Comparison of ENCODE assay signal across 9 cellular contexts in the genomic region with DNA sequence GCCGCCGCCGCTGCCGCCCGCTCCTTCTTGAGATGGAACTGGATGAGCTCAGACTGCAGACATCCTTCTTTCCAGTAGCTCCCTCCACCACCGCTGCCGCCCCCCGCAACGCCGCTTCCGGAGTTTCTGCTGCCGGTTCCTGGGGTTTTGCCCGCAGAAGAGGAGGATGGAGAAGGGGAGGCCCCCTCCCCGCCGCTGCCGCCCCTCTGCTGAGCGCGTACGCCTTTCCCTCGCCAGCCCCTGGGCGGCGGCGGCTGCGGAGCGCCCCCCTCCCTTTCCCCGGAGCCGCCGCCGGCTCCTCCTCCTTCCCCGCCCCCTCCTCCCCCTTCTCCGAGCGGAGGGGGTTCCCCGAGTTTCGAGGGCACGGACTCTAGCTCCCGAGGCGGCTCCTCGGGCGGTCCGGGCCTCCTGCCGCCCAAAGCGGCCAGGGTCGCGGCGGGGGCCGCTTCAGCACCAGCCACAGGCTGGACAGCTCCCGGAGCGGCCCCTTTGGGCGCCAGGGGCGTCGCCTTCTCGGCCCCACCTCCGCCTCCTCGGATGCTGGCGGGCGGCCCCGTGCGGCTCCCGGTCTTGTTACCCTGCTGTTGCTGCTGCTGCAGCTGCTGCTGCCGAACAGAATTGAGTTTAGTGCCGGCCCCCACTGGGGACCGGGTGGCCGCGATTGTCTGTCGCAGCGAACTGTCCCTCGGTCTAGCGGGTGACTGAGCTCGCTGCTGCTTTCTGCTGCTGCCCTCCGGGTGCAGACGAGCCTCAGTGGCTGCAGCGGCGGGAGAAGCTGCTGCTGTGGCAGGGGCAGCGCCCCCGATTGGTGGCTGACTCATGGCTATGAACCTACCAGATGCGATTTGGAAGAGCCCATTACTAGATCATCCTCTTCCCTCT. TPM values are rescaled to one million over a fixed set of nuclear protein-coding genes. Genes with fewer than 3 reads are reported as not detected.
DNase-seq lines count a peak whose midpoint lies in the region; ATAC-seq and TF ChIP-seq lines count a peak whose summit lies in the region.
"Had no signal": no experiment of that assay in that cellular context is flagged by ENCODE, and none has a peak within 500 bp of the region (broad histone marks: within the 10 kb centered on the region; RNA-seq: fewer than 3 reads in every experiment).

No MANE protein-coding gene starts in this region.

- CTCF ChIA-PET in RWPE1 (lab: Yijun Ruan, JAX), result interaction anchor here (0.5 to 1.9 kb wide), 10 partner anchors 18 to 791 kb away, joined by 3 to 5 read pairs (median 3); partner anchors contain the start of gene RNF146

- POLR2A ChIA-PET in RWPE1 (lab: Yijun Ruan, JAX; ENCODE audit: low non-redundant PET), result no interaction called here

- no peaks in the 10 kb centered on the region for H3K36me3 Mint-ChIP-seq in osteocyte (ENCODE audit: unreplicated experiment)

- WGBS in tibial nerve, 2 donors, result 1 to 2% methylated on average over 27 to 37 of the region's 76 CpGs

- H3K4me3 Mint-ChIP-seq in osteocyte (ENCODE audit: unreplicated experiment), result peak overlapping the region; percentile 74

- TF ChIP-seq CTCF in RWPE1 (conservative IDR thresholded peaks at IDR 0.05; ENCODE audit: low read depth) (no peak), osteocyte (IDR thresholded peaks at IDR 0.05) (no peak), tibial nerve (IDR thresholded peaks at IDR 0.05) (peak in 1 of 5 experiments; percentile 5)

- DNase-seq in DMS153 treated with DMSO at 0.1 percent for 48 hours (lab: John Stamatoyannopoulos, UW; ENCODE audit: unreplicated experiment), result peak; percentile 89
- DNase-seq in HuH-7.5 (ENCODE audit: low spot score), result peak; percentile 67
- peak; percentile 46 for DNase-seq in RWPE1 (ENCODE audit: low spot score)
- DNase-seq in activated naive CD4-positive, alpha-beta T cell treated with Interleukin-2 at 50 U/mL for 16 hours, result peak; percentile 79
- DNase-seq in glomerular visceral epithelial cell (ENCODE audit: extremely low spot score), result peak; percentile 82
- DNase-seq in osteocyte (ENCODE audit: extremely low spot score, unreplicated experiment), result peak; percentile 87
- DNase-seq in tibial nerve (ENCODE audit: low spot score in 2 of 2), result peak in 1 of 2 donors; percentile 33

- H3K4me1 Mint-ChIP-seq in osteocyte (ENCODE audit: unreplicated experiment), result peaks cover 23% of the 10 kb centered on the region

- TF ChIP-seq POLR2A in tibial nerve (IDR thresholded peaks at IDR 0.05), result no peak

- H3K27ac ChIP-seq in RWPE1 (no peak overlapping the region), tibial nerve (peak overlapping the region in 3 of 4 donors; percentile 38 to 80 (median 51))

- H3K9me3 Mint-ChIP-seq in osteocyte (ENCODE audit: unreplicated experiment), result no peaks in the 10 kb centered on the region

- peak in 1 of 2 donors; percentile 18 for TF ChIP-seq EP300 in tibial nerve (IDR thresholded peaks at IDR 0.05)

- peaks cover 50% of the 10 kb centered on the region for H3K27me3 Mint-ChIP-seq in osteocyte (ENCODE audit: unreplicated experiment)

- no peaks in the 10 kb centered on the region for H3K9me3 ChIP-seq in tibial nerve

- H3K27ac Mint-ChIP-seq in osteocyte (ENCODE audit: unreplicated experiment), result no peak overlapping the region

- peaks cover 0 to 6% (median 0%) of the 10 kb centered on the region in 3 donors for H3K36me3 ChIP-seq in tibial nerve

- H3K4me3 ChIP-seq in tibial nerve, result peak overlapping the region; percentile 50 to 67 (median 60)

- peaks cover 0 to 37% (median 13%) of the 10 kb centered on the region in 4 donors for H3K4me1 ChIP-seq in tibial nerve

- ATAC-seq in GM21529 (IDR thresholded peaks at IDR 0.05; ENCODE audit: unreplicated experiment), result peak; percentile 74

- H3K27me3 ChIP-seq in tibial nerve, result peaks cover 0 to 29% of the 10 kb centered on the region in 2 donors

RNA-seq across cellular contexts. Expression of gene KIAA0408, which starts 56.8 kb away (rescaled TPM):
- total RNA-seq in osteocyte (0.27 TPM in 1 of 2 replicates, not detected in the other), tibial nerve (10 to 100 TPM in 3 of 4 donors, 1 to 10 TPM in 1; 8.4 to 16.5 (median 11.8) TPM)
- total RNA-seq: pulmonary artery endothelial cell had no signal
